Comparison of ENCODE assay signal across 1 cellular context in the genomic region with DNA sequence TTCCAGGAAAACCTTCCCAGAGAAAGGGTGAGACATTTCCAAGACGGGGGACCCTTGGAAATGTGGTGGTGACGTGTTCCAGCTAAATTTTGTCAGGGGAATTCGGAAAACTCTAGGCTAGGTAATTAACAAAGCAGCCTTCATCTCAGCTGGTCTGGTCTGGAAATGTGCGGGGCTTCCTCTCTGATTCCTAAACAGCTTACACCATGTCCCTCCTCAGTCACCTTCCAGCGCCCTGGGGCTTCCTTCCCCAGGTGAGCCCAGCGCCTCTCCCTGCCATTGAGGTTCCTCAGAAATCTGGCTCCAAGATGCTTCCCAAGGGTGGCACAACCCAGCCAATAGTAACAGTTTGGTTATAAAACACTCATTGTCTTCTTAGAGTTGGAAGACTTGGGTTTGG.
TF ChIP-seq lines count a peak whose summit lies in the region.

No MANE protein-coding gene starts in this region.

TF ChIP-seq in SK-N-SH, 30 proteins besides CTCF, POLR2A, EP300 and RAD21 (continued from another document):
- TF ChIP-seq, protein P1, sequence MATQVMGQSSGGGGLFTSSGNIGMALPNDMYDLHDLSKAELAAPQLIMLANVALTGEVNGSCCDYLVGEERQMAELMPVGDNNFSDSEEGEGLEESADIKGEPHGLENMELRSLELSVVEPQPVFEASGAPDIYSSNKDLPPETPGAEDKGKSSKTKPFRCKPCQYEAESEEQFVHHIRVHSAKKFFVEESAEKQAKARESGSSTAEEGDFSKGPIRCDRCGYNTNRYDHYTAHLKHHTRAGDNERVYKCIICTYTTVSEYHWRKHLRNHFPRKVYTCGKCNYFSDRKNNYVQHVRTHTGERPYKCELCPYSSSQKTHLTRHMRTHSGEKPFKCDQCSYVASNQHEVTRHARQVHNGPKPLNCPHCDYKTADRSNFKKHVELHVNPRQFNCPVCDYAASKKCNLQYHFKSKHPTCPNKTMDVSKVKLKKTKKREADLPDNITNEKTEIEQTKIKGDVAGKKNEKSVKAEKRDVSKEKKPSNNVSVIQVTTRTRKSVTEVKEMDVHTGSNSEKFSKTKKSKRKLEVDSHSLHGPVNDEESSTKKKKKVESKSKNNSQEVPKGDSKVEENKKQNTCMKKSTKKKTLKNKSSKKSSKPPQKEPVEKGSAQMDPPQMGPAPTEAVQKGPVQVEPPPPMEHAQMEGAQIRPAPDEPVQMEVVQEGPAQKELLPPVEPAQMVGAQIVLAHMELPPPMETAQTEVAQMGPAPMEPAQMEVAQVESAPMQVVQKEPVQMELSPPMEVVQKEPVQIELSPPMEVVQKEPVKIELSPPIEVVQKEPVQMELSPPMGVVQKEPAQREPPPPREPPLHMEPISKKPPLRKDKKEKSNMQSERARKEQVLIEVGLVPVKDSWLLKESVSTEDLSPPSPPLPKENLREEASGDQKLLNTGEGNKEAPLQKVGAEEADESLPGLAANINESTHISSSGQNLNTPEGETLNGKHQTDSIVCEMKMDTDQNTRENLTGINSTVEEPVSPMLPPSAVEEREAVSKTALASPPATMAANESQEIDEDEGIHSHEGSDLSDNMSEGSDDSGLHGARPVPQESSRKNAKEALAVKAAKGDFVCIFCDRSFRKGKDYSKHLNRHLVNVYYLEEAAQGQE (IDR thresholded peaks at IDR 0.05; ENCODE audit: low read depth, low read length) = no peak
- TF ChIP-seq GATA2 (CRISPR knock-in tag; IDR thresholded peaks at IDR 0.05) = no peak
